ENCODE assay signal across 11 cellular contexts in genomic region chr16:57374067-57374534, GRCh38. TPM values are rescaled to one million over a fixed set of nuclear protein-coding genes. Genes with fewer than 3 reads are reported as not detected.
DNase-seq lines count a peak whose midpoint lies in the region; ATAC-seq and TF ChIP-seq lines count a peak whose summit lies in the region.
"Had no signal": no experiment of that assay in that cellular context is flagged by ENCODE, and none has a peak within 500 bp of the region (broad histone marks: within the 10 kb centered on the region; RNA-seq: fewer than 3 reads in every experiment).

No MANE protein-coding gene starts in this region.

- CTCF ChIA-PET in IMR-90 (lab: Yijun Ruan, JAX) = no interaction called here

- H3K79me1 ChIP-seq in IMR-90 (ENCODE audit: low read depth in 1 of 2, low read length in 2 of 2) (no peaks in the 10 kb centered on the region), trophoblast cell (ENCODE audit: low read length) (peaks cover 21% of the 10 kb centered on the region)

- H3K36me3 ChIP-seq in BE2C (no peaks in the 10 kb centered on the region), IMR-90 (ENCODE audit: control insufficient read depth, insufficient read depth, low read length) (no peaks in the 10 kb centered on the region), trophoblast cell (ENCODE audit: control insufficient read depth in 1 of 2, insufficient read depth in 2 of 2, low read length in 2 of 2) (no peaks in the 10 kb centered on the region)

- H3K4me3 ChIP-seq in BE2C (ENCODE audit: low read depth, low read length) (peak overlapping the region; percentile 81), IMR-90 (ENCODE audit: insufficient read depth, low read depth, low read length) (no peak overlapping the region), fibroblast of pulmonary artery (replicated peaks; ENCODE audit: low read depth, low read length) (no peak overlapping the region), trophoblast cell (ENCODE audit: low read depth, low read length) (no peak overlapping the region), foreskin fibroblast (ENCODE audit: low read depth in 1 of 2, low read length in 2 of 2) (no peak overlapping the region)

- H3K23ac ChIP-seq in IMR-90 (ENCODE audit: low read depth, low read length) (no peak overlapping the region), trophoblast cell (ENCODE audit: low read length) (no peak overlapping the region)

- no peaks in the 10 kb centered on the region for H3K79me2 ChIP-seq in trophoblast cell (ENCODE audit: control insufficient read depth, insufficient read depth, low read length, poor library complexity)

- H4K20me1 ChIP-seq in IMR-90 (ENCODE audit: insufficient read depth, low read length) = no peaks in the 10 kb centered on the region

- H3K9me1 ChIP-seq in IMR-90 (ENCODE audit: insufficient read depth, low read length) = no peaks in the 10 kb centered on the region

- no peak overlapping the region for H3K27ac ChIP-seq in IMR-90 (ENCODE audit: insufficient read depth, low read length)
- no peak overlapping the region for H3K27ac ChIP-seq in trophoblast cell (ENCODE audit: low read depth, low read length)

- H2AK5ac ChIP-seq in IMR-90 (ENCODE audit: low read depth, low read length) (no peak overlapping the region), trophoblast cell (ENCODE audit: low read length) (no peak overlapping the region)

- no peak overlapping the region for H3K4me2 ChIP-seq in IMR-90 (ENCODE audit: low read depth, low read length)
- H3K4me2 ChIP-seq in trophoblast cell (ENCODE audit: low read length) = peak overlapping the region; percentile 6

- TF ChIP-seq POLR2A in IMR-90 (IDR thresholded peaks at IDR 0.05; ENCODE audit: low read depth, low read length) = no peak

- no peak for DNase-seq in BE2C
- peak; percentile 62 for DNase-seq in IMR-90
- DNase-seq in fibroblast of pulmonary artery (ENCODE audit: low read depth) = peak; percentile 66
- DNase-seq in trophoblast cell = no peak
- no peak for DNase-seq in GM19238 (ENCODE audit: insufficient read length, low spot score)
- DNase-seq in mucosa of gallbladder (ENCODE audit: low spot score) = no peak
- no peak for DNase-seq in foreskin fibroblast
- DNase-seq: foreskin melanocyte, NCI-H1694 had no signal

- dilution Hi-C loops in IMR-90 (cut with HindIII; ENCODE audit: low sequenced_read_pairs, unreplicated experiment) = no loop called here

- intact Hi-C loops in IMR-90 (cut with micrococcal nuclease) = loop anchor here (5.0 kb wide), 1 partner anchor 47 kb away; no protein-coding TSS in a partner anchor

- H3K27me3 ChIP-seq in BE2C = no peaks in the 10 kb centered on the region
- H3K27me3 ChIP-seq in IMR-90 (ENCODE audit: control insufficient read depth, insufficient read depth, low read length) = peaks cover 46% of the 10 kb centered on the region
- H3K27me3 ChIP-seq in trophoblast cell (ENCODE audit: insufficient read depth, low read length) = no peaks in the 10 kb centered on the region

- H2BK15ac ChIP-seq in IMR-90 (ENCODE audit: low read depth, low read length) = no peak overlapping the region

- TF ChIP-seq CTCF in BE2C (IDR thresholded peaks at IDR 0.05; ENCODE audit: low read depth, low read length) = no peak
- TF ChIP-seq CTCF in IMR-90 (conservative IDR thresholded peaks at IDR 0.05; ENCODE audit: low read depth, low read length) = no peak
- TF ChIP-seq CTCF in fibroblast of pulmonary artery (IDR thresholded peaks at IDR 0.05; ENCODE audit: low read length, missing control alignments) = no peak
- no peak for TF ChIP-seq CTCF in foreskin fibroblast (IDR thresholded peaks at IDR 0.05; ENCODE audit: low read depth, low read length)

- no peak overlapping the region for H2BK20ac ChIP-seq in IMR-90 (ENCODE audit: low read depth, low read length)

- peaks cover 27% of the 10 kb centered on the region for H3K4me1 ChIP-seq in BE2C
- peaks cover 9% of the 10 kb centered on the region; the same call in 1 of the 2 replicates for H3K4me1 ChIP-seq in IMR-90 (ENCODE audit: control insufficient read depth, insufficient read depth, low read length)
- H3K4me1 ChIP-seq in trophoblast cell (ENCODE audit: control insufficient read depth in 1 of 2, insufficient read depth in 2 of 2, low read length in 2 of 2) = peaks cover 34 to 38% of the 10 kb centered on the region in 2 experiments

- H2AK9ac ChIP-seq in IMR-90 (replicated peaks; ENCODE audit: low read depth, low read length, poor library complexity) = no peak overlapping the region

- TF ChIP-seq RAD21 in IMR-90 (IDR thresholded peaks at IDR 0.05; ENCODE audit: low read length) = no peak

- no peak overlapping the region for H4K5ac ChIP-seq in IMR-90 (ENCODE audit: low read depth, low read length)

- H2BK12ac ChIP-seq in trophoblast cell (ENCODE audit: low read length) = peak overlapping the region; percentile 85

- H4K91ac ChIP-seq in IMR-90 (ENCODE audit: insufficient read depth, low read depth, low read length) (no peak overlapping the region), trophoblast cell (ENCODE audit: low read depth, low read length) (peak overlapping the region; percentile 76)

- no TSS peak for BruUV-seq in IMR-90 (replicated peaks; lab: Mats Ljungman, UMichigan)

- in situ Hi-C loops in IMR-90 (cut with MboI; ENCODE audit: low sequenced_read_pairs) = no loop called here

- H3K14ac ChIP-seq in IMR-90 (replicated peaks; ENCODE audit: low read depth, low read length) (no peak overlapping the region), trophoblast cell (ENCODE audit: low read length) (no peak overlapping the region)

- no peak overlapping the region for H4K8ac ChIP-seq in IMR-90 (ENCODE audit: low read depth in 2 of 2, low read length in 2 of 2)
- no peak overlapping the region for H4K8ac ChIP-seq in trophoblast cell (ENCODE audit: low read depth, low read length)

- ATAC-seq in IMR-90 (ENCODE audit: low read depth) (no peak), HG03108 (IDR thresholded peaks at IDR 0.05; ENCODE audit: unreplicated experiment) (no peak)

- WGBS in IMR-90 (ENCODE audit: extremely low coverage in 2 of 2, insufficient read length in 1 of 2), 2 experiments = no CpG with 5 or more reads among the region's 9 CpGs
- no CpG with 5 or more reads among the region's 9 CpGs for WGBS in trophoblast cell (ENCODE audit: extremely low coverage, insufficient coverage, insufficient read length)

- POLR2A ChIA-PET in IMR-90 (lab: Charles Lee; ENCODE audit: unreplicated experiment) = no interaction called here

- H2BK120ac ChIP-seq in IMR-90 (ENCODE audit: low read depth, low read length) (no peak overlapping the region), trophoblast cell (ENCODE audit: insufficient read depth, low read length, poor library complexity) (no peak overlapping the region)

- no peak overlapping the region for H3K56ac ChIP-seq in IMR-90 (ENCODE audit: extremely low read depth, insufficient read depth, low read length)

- H3K9ac ChIP-seq in IMR-90 (ENCODE audit: low read depth, low read length) = no peak overlapping the region
- no peak overlapping the region for H3K9ac ChIP-seq in trophoblast cell (ENCODE audit: low read length)

- no peak overlapping the region for H3K4ac ChIP-seq in IMR-90 (ENCODE audit: low read depth, low read length)
- no peak overlapping the region for H3K4ac ChIP-seq in trophoblast cell (ENCODE audit: low read depth, low read length)

- no peak overlapping the region for H4K12ac ChIP-seq in trophoblast cell (ENCODE audit: low read depth, low read length)

- peak overlapping the region; percentile 17 for H2AFZ ChIP-seq in IMR-90 (replicated peaks; ENCODE audit: low read length, poor library complexity)
- no peak overlapping the region for H2AFZ ChIP-seq in trophoblast cell (ENCODE audit: insufficient read depth, low read length, poor library complexity)

- H3K18ac ChIP-seq in IMR-90 (ENCODE audit: low read depth, low read length) (no peak overlapping the region), trophoblast cell (ENCODE audit: low read length) (peak overlapping the region; percentile 62)

- H2BK5ac ChIP-seq in IMR-90 (ENCODE audit: low read depth, low read length, poor library complexity, severe bottlenecking) (no peak overlapping the region), trophoblast cell (ENCODE audit: low read depth, low read length, poor library complexity) (no peak overlapping the region)

- H3K9me3 ChIP-seq in BE2C (no peaks in the 10 kb centered on the region), IMR-90 (ENCODE audit: control insufficient read depth, insufficient read depth, low read length) (no peaks in the 10 kb centered on the region), trophoblast cell (ENCODE audit: insufficient read depth, low read depth, low read length) (no peaks in the 10 kb centered on the region)

TF ChIP-seq in IMR-90, 13 proteins besides CTCF, POLR2A, EP300 and RAD21:
- TF ChIP-seq RCOR1 (IDR thresholded peaks at IDR 0.05; ENCODE audit: insufficient replicate concordance, low read length) = no peak
- peak; percentile 46; the same call in 1 of the 2 replicates for TF ChIP-seq MAZ (IDR thresholded peaks at IDR 0.05; ENCODE audit: borderline replicate concordance, low read depth, low read length)
TF ChIP-seq in IMR-90: peak in this region for 1.

RNA-seq across cellular contexts. Expression of gene CX3CL1, which starts 1.8 kb away (rescaled TPM):
- 49.0 TPM for polyA plus RNA-seq in BE2C (2012; ENCODE audit: insufficient read depth, insufficient read length, low read depth)
- total RNA-seq in IMR-90 (2012; rRNA removed) (under 0.01 and 0.18 TPM in 2 replicates), mucosa of gallbladder (19.7 TPM)
- polyA plus RNA-seq in IMR-90 (2012; rRNA removed) = 0.77 and 0.89 TPM in 2 replicates
- 0.51 and 0.74 TPM in 2 replicates for polyA plus RNA-seq in IMR-90 (2012; cell fraction: cytosol; rRNA removed)
- 0.26 and 0.50 TPM in 2 replicates for polyA plus RNA-seq in IMR-90 (2012; cell fraction: nucleus; rRNA removed; ENCODE audit: low replicate concordance)
- 3.5 TPM in 2 replicates for polyA plus RNA-seq in trophoblast cell (2013)
- total RNA-seq: T-helper 2 cell treated with Interferon-gamma antibody and Interleukin-4, amounts not matched to agents 100 ng/mL and 5 ng/mL, for 36 hours had no signal

RNA-seq across cellular contexts. Expression of gene CCL22, which starts 15.5 kb away (rescaled TPM):
- polyA plus RNA-seq in BE2C (2012; ENCODE audit: insufficient read depth, insufficient read length, low read depth) = 0.20 TPM
- total RNA-seq in IMR-90 (2012; rRNA removed) = not detected in 2 replicates
- not detected in 2 replicates for polyA plus RNA-seq in IMR-90 (2012; rRNA removed)
- polyA plus RNA-seq in IMR-90 (2012; cell fraction: cytosol; rRNA removed) = not detected in 2 replicates
- not detected in 2 replicates for polyA plus RNA-seq in IMR-90 (2012; cell fraction: nucleus; rRNA removed; ENCODE audit: low replicate concordance)
- 0.03 TPM in 2 replicates for polyA plus RNA-seq in trophoblast cell (2013)
- 1.4 TPM for total RNA-seq in mucosa of gallbladder

RNA-seq across cellular contexts. Expression of gene CCL17, which starts 30.5 kb away (rescaled TPM):
- polyA plus RNA-seq in BE2C (2012; ENCODE audit: insufficient read depth, insufficient read length, low read depth) = not detected
- total RNA-seq in IMR-90 (2012; rRNA removed) = not detected in 2 replicates
- polyA plus RNA-seq in IMR-90 (2012; rRNA removed) = not detected in 2 replicates
- polyA plus RNA-seq in IMR-90 (2012; cell fraction: cytosol; rRNA removed) = not detected in 2 replicates
- polyA plus RNA-seq in IMR-90 (2012; cell fraction: nucleus; rRNA removed; ENCODE audit: low replicate concordance) = not detected in 2 replicates
- polyA plus RNA-seq in trophoblast cell (2013) = not detected in 2 replicates
- total RNA-seq in mucosa of gallbladder = not detected
- total RNA-seq: T-helper 2 cell treated with Interferon-gamma antibody and Interleukin-4, amounts not matched to agents 100 ng/mL and 5 ng/mL, for 36 hours had no signal

Comparison
In these comparisons a context has a peak if more than half of its experiments do, and no peak if none do; other contexts are left out.
1. DNase-seq: peak in IMR-90 (single experiment) and fibroblast of pulmonary artery (single experiment); none in BE2C (single experiment), trophoblast cell (0 of 2), GM19238 (single experiment), mucosa of gallbladder (single experiment) and foreskin fibroblast (0 of 2).
2. RNA of gene CX3CL1, which starts 1.8 kb away (total RNA-seq): 19.7 TPM in mucosa of gallbladder (single experiment); under 0.01 to 0.18 TPM in IMR-90; every median in the first group is over 10 times any median in the second.